34 cellular contexts compared by ENCODE assay signal in the genomic region with DNA sequence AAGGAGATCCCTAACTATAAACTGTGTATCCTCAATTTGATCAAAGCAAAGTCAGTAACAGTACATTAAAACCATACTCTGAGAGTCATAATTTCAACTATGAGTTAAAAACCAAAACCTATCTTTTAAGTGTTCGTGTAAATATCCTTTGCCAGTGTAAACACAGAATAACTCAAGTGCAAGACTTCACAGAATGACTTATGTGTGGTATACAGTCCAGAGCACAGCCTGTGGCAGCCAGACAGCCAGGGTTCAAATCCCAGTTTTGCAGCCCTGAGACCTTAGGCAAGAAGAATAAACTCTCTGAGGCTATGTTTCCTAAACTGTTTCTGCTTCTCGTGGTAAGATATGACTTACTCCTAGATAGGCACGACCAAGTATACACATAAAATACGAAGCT.
"Had no signal": no experiment of that assay in that cellular context is flagged by ENCODE, and none has a peak within 500 bp of the region (broad histone marks: within the 10 kb centered on the region; RNA-seq: fewer than 3 reads in every experiment).

No MANE protein-coding gene starts in this region.

- H3K4me3 ChIP-seq: MG63 had no signal

- H3K27me3 ChIP-seq: MG63 had no signal

- DNase-seq: Karpas-422, Kasumi-1, MG63, MM.1S, MV-4-11, NCI-H1048, NCI-H1092, NCI-H1092 treated with DMSO at 0.1 percent for 48 hours, NCI-H1105, NCI-H1105 treated with DMSO at 0.1 percent for 48 hours, NCI-H1417, NCI-H1417 treated with DMSO at 0.1 percent for 48 hours, NCI-H1436, NCI-H1436 treated with DMSO at 0.1 percent for 48 hours, NCI-H146, NCI-H1694, NCI-H1694 treated with DMSO at 0.1 percent for 48 hours, NCI-H187, NCI-H187 treated with DMSO at 0.1 percent for 48 hours, NCI-H1930, NCI-H2029, NCI-H2029 treated with DMSO at 0.1 percent for 48 hours, NCI-H2081, NCI-H2081 treated with DMSO at 0.1 percent for 48 hours, NCI-H2107, NCI-H2171, NCI-H2171 treated with DMSO at 0.1 percent for 48 hours, NCI-H2227 treated with DMSO at 0.1 percent for 48 hours, NCI-H226, NCI-H446, NCI-H446 treated with DMSO at 0.1 percent for 48 hours, NCI-H510A, NCI-H510A treated with DMSO at 0.1 percent for 48 hours, NCI-H524 had no signal

- H3K36me3 ChIP-seq: MG63 had no signal

- H3K9me3 ChIP-seq: MG63 had no signal
